Comparison of ENCODE assay signal across 10 cellular contexts in the genomic region with DNA sequence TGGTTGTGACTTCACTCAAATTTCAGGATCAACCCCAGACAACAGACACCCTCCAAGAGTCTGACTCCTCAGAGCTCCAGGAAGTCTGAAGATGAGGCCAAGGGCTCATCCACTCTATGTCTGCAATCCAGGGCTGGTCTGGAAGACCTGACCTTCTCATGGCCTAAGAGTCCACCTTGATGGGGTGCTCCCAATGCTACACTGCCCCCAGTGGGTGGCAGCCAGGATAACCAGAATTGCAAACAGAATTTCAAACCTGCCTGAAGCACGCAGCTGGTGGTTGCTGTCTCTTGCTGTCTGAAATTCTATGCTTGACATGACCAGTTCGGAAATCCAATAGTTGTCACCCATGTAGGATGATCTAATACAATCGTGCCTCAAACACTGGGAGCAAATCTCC.
A peak's percentile ranks its signal among the peaks of the same experiment; 100 is the strongest.
DNase-seq lines count a peak whose midpoint lies in the region; ATAC-seq and TF ChIP-seq lines count a peak whose summit lies in the region.
"Had no signal": no experiment of that assay in that cellular context is flagged by ENCODE, and none has a peak within 500 bp of the region (broad histone marks: within the 10 kb centered on the region; RNA-seq: fewer than 3 reads in every experiment).

No MANE protein-coding gene starts in this region.

- no peak overlapping the region for H3K27ac ChIP-seq in PC-3 (ENCODE audit: low read length)
- H3K27ac ChIP-seq in smooth muscle cell (ENCODE audit: low read depth) = no peak overlapping the region

- no peaks in the 10 kb centered on the region for H3K9me2 ChIP-seq in PC-3 (replicated peaks; ENCODE audit: low read length)

- no peaks in the 10 kb centered on the region for H4K20me1 ChIP-seq in PC-3 (ENCODE audit: low read length)
- H4K20me1 ChIP-seq in smooth muscle cell (ENCODE audit: low read depth) = no peaks in the 10 kb centered on the region

- H3K79me2 ChIP-seq in PC-3 (ENCODE audit: low read length) (no peaks in the 10 kb centered on the region), smooth muscle cell (ENCODE audit: low read depth) (no peaks in the 10 kb centered on the region)

- 0 out of 2 replicates have a peak, but pooled peaks cover 5% of the 10 kb centered on the region for H3K36me3 ChIP-seq in PC-3 (ENCODE audit: low read depth, low read length)
- no peaks in the 10 kb centered on the region for H3K36me3 ChIP-seq in smooth muscle cell (ENCODE audit: low read depth)

- H3K4me1 ChIP-seq in PC-3 (ENCODE audit: insufficient read depth, low read length) (no peaks in the 10 kb centered on the region), smooth muscle cell (ENCODE audit: low read depth) (no peaks in the 10 kb centered on the region)

- no TSS peak for BruUV-seq in PC-3 (replicated peaks; lab: Mats Ljungman, UMichigan)

- DNase-seq in Right ventricle myocardium inferior (ENCODE audit: missing footprints) (no peak), left cardiac atrium (no peak), PC-3 (peak; percentile 27), epithelial cell of proximal tubule (ENCODE audit: low read depth) (no peak), smooth muscle cell (lab: John Stamatoyannopoulos, UW; ENCODE audit: unreplicated experiment) (no peak), globus pallidus (ENCODE audit: low spot score) (no peak), SIG-M5 treated with dmso at 0.1 percent for 504 hours (lab: John Stamatoyannopoulos, UW; ENCODE audit: unreplicated experiment) (no peak)
- DNase-seq: midbrain, NCI-H1092 had no signal

- H3F3A ChIP-seq in PC-3 (ENCODE audit: low read length, unreplicated experiment) (no peaks in the 10 kb centered on the region), smooth muscle cell (ENCODE audit: low read depth) (no peaks in the 10 kb centered on the region)

- ATAC-seq in Right ventricle myocardium inferior (peak; percentile 42), left cardiac atrium (no peak), PC-3 (no peak; the same call in 1 of the 2 replicates), HG03045 (IDR thresholded peaks at IDR 0.05; ENCODE audit: unreplicated experiment) (no peak)

- TF ChIP-seq CTCF in PC-3 (conservative IDR thresholded peaks at IDR 0.05; ENCODE audit: low read depth, low read length) (peak; percentile 53), epithelial cell of proximal tubule (conservative IDR thresholded peaks at IDR 0.05; ENCODE audit: low read depth, low read length) (peak; percentile 47), smooth muscle cell (IDR thresholded peaks at IDR 0.05; ENCODE audit: borderline replicate concordance, insufficient read depth, poor library complexity, severe bottlenecking) (peak; percentile 36)

- CTCF ChIA-PET in PC-3 (lab: Charles Lee) = no interaction called here

- no peak overlapping the region for H3K4me3 ChIP-seq in PC-3 (ENCODE audit: low read length)
- H3K4me3 ChIP-seq in epithelial cell of proximal tubule (ENCODE audit: low read depth, low read length) = no peak overlapping the region
- no peak overlapping the region for H3K4me3 ChIP-seq in smooth muscle cell

- H2AFZ ChIP-seq in PC-3 (ENCODE audit: low read length) (no peak overlapping the region), smooth muscle cell (ENCODE audit: low read depth) (no peak overlapping the region)

- H3K27me3 ChIP-seq in PC-3 (ENCODE audit: low read length) (no peaks in the 10 kb centered on the region), smooth muscle cell (ENCODE audit: low read depth) (no peaks in the 10 kb centered on the region)

- H3K9ac ChIP-seq in PC-3 (ENCODE audit: low read length) (no peak overlapping the region), smooth muscle cell (ENCODE audit: low read depth) (no peak overlapping the region)

- WGBS in smooth muscle cell (ENCODE audit: low lambda C conversion rate) = 87% methylated on average over 3 of the region's 3 CpGs

- intact Hi-C loops in Right ventricle myocardium inferior (cut with DNase I) = no loop called here
- intact Hi-C loops in left cardiac atrium (cut with DNase I) = no loop called here
- intact Hi-C loops in PC-3 (cut with micrococcal nuclease) = no loop called here

- no peak overlapping the region for H3K4me2 ChIP-seq in PC-3 (ENCODE audit: low read length)
- H3K4me2 ChIP-seq in smooth muscle cell = no peak overlapping the region

- H3K9me3 ChIP-seq in PC-3 (ENCODE audit: low read length) = no peaks in the 10 kb centered on the region
- no peaks in the 10 kb centered on the region for H3K9me3 ChIP-seq in smooth muscle cell (replicated peaks; ENCODE audit: low read depth)

- POLR2A ChIA-PET in PC-3 (lab: Charles Lee; ENCODE audit: unreplicated experiment) = no interaction called here
